9 cellular contexts compared by ENCODE assay signal in the genomic region with DNA sequence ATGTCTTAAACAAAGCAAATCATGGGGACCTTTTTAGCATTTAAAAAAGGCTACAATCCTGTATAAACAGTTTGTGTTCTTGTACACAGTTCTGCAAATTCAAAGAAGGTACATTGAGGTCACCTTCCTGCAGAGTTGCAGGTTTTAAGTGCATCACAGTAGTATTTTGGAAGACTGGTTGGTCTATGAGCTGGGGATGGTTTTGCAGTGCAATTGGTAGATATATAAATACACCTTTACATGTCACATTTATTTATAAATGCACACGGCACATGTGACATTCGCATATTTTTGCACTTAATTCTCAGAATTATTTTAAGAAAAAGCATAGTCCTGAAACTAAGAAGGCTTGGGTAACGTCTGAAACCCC. TPM values are rescaled to one million over a fixed set of nuclear protein-coding genes. Genes with fewer than 3 reads are reported as not detected.
DNase-seq lines count a peak whose midpoint lies in the region; ATAC-seq, FAIRE-seq and TF ChIP-seq lines count a peak whose summit lies in the region.
"Had no signal": no experiment of that assay in that cellular context is flagged by ENCODE, and none has a peak within 500 bp of the region (broad histone marks: within the 10 kb centered on the region; RNA-seq: fewer than 3 reads in every experiment).

No MANE protein-coding gene starts in this region.

- peaks cover 2% of the 10 kb centered on the region for H3K4me1 Mint-ChIP-seq in astrocyte (ENCODE audit: low read depth, unreplicated experiment)

- ATAC-seq in left ventricle myocardium superior, result no peak
- ATAC-seq in aorta (ENCODE audit: low FRiP score), result no peak
- ATAC-seq in HG02678 (IDR thresholded peaks at IDR 0.05; ENCODE audit: unreplicated experiment), result no peak
- no peak for ATAC-seq in HG03342 (IDR thresholded peaks at IDR 0.05; ENCODE audit: unreplicated experiment)

- H3K27me3 ChIP-seq in right atrium auricular region, result peaks cover 0 to 5% of the 10 kb centered on the region in 2 donors
- peaks cover 2% of the 10 kb centered on the region for H3K27me3 ChIP-seq in astrocyte (ENCODE audit: insufficient read depth, low read length)
- no peaks in the 10 kb centered on the region for H3K27me3 ChIP-seq in muscle layer of colon (ENCODE audit: control insufficient read depth in 1 of 2, insufficient read depth in 2 of 2, low read length in 2 of 2)
- no peaks in the 10 kb centered on the region for H3K27me3 ChIP-seq in aorta (ENCODE audit: control insufficient read depth in 1 of 2, insufficient read depth in 2 of 2, low read length in 1 of 2)

- H3K36me3 ChIP-seq in right atrium auricular region, result peaks cover 10% of the 10 kb centered on the region
- H3K36me3 ChIP-seq in astrocyte (ENCODE audit: insufficient read depth, low read length), result no peaks in the 10 kb centered on the region
- H3K36me3 ChIP-seq in muscle layer of colon (ENCODE audit: insufficient read depth, low read length), result peaks cover 20% of the 10 kb centered on the region
- H3K36me3 ChIP-seq in aorta (ENCODE audit: control insufficient read depth in 1 of 2, insufficient read depth in 2 of 2, low read length in 1 of 2), result no peaks in the 10 kb centered on the region

- H4K20me1 ChIP-seq in astrocyte (ENCODE audit: insufficient read depth, low read length), result peaks cover 22% of the 10 kb centered on the region

- H2AFZ ChIP-seq in astrocyte (ENCODE audit: low read depth, low read length), result peak overlapping the region; percentile 64

- H3K27me3 Mint-ChIP-seq in astrocyte (ENCODE audit: low read depth, unreplicated experiment), result peaks cover 2% of the 10 kb centered on the region

- H3K9ac ChIP-seq in astrocyte (ENCODE audit: low read length), result peak overlapping the region; percentile 88
- no peak overlapping the region for H3K9ac ChIP-seq in muscle layer of colon (ENCODE audit: low read length)

- intact Hi-C loops in left ventricle myocardium superior (cut with micrococcal nuclease) (loop anchor here (10.0 kb wide), 1 partner anchor 85 kb away; no protein-coding TSS in a partner anchor), aorta (cut with DNase I) (loop anchor here (5.0 kb wide), 5 partner anchors 42 to 192 kb away; partner anchors contain the start of gene STUM (in 1 of the 2))

- 5 to 8% methylated on average over 3 of the region's 3 CpGs for WGBS in aorta, 2 donors

- no peak for FAIRE-seq in astrocyte (lab: Jason Lieb, UNC)
- FAIRE-seq: RCC 7860 had no signal

- H3K4me3 ChIP-seq in right atrium auricular region (peak overlapping the region in 1 of 2 donors; percentile 80), astrocyte (ENCODE audit: insufficient read depth, low read depth, low read length) (no peak overlapping the region), muscle layer of colon (ENCODE audit: low read depth in 1 of 2, low read length in 2 of 2) (peak overlapping the region in 1 of 2 donors; percentile 92), aorta (ENCODE audit: low read length in 2 of 2) (peak overlapping the region; percentile 16 to 69)

- peak overlapping the region; percentile 100 for H3K4me2 ChIP-seq in astrocyte (ENCODE audit: low read length)

- DNase-seq in right atrium auricular region (ENCODE audit: low spot score) (no peak), left ventricle myocardium superior (no peak), astrocyte (ENCODE audit: low read depth) (no peak), aorta (no peak), NCI-H1694 treated with DMSO at 0.1 percent for 48 hours (lab: John Stamatoyannopoulos, UW) (no peak)

- H3K9me3 Mint-ChIP-seq in astrocyte (ENCODE audit: unreplicated experiment), result no peaks in the 10 kb centered on the region

- H3K27ac Mint-ChIP-seq in astrocyte (ENCODE audit: unreplicated experiment), result no peak overlapping the region

- no peak overlapping the region for H3K4me3 Mint-ChIP-seq in astrocyte (ENCODE audit: unreplicated experiment)

- peaks cover 12% of the 10 kb centered on the region for H3K79me2 ChIP-seq in astrocyte (ENCODE audit: insufficient read depth, low read length)

- H3K9me3 ChIP-seq in right atrium auricular region (peaks cover 0 to 7% of the 10 kb centered on the region in 2 donors), astrocyte (ENCODE audit: insufficient read depth, low read depth, low read length) (no peaks in the 10 kb centered on the region), muscle layer of colon (ENCODE audit: low read length) (no peaks in the 10 kb centered on the region), aorta (ENCODE audit: control insufficient read depth, low read length) (no peaks in the 10 kb centered on the region)

- H3K27ac ChIP-seq in right atrium auricular region (peak overlapping the region; percentile 82 to 87), astrocyte (ENCODE audit: low read depth, low read length) (no peak overlapping the region), muscle layer of colon (ENCODE audit: low read depth, low read length) (peak overlapping the region; percentile 98), aorta (ENCODE audit: low read depth in 1 of 2, low read length in 2 of 2) (no peak overlapping the region)

- no peaks in the 10 kb centered on the region for H3K36me3 Mint-ChIP-seq in astrocyte (ENCODE audit: low read depth, unreplicated experiment)

- TF ChIP-seq CTCF in right atrium auricular region (IDR thresholded peaks at IDR 0.05), result no peak
- TF ChIP-seq CTCF in astrocyte (IDR thresholded peaks at IDR 0.05; ENCODE audit: insufficient read depth, low read depth, low read length), result no peak

- H3K4me1 ChIP-seq in right atrium auricular region (peaks cover 0 to 28% of the 10 kb centered on the region in 2 donors), astrocyte (ENCODE audit: insufficient read depth, low read length) (peaks cover 13% of the 10 kb centered on the region), muscle layer of colon (ENCODE audit: insufficient read depth, low read length) (peaks cover 31% of the 10 kb centered on the region), aorta (ENCODE audit: control insufficient read depth in 1 of 2, insufficient read depth in 2 of 2, low read length in 2 of 2) (no peaks in the 10 kb centered on the region)

RNA-seq across cellular contexts. Expression of gene ITPKB, which starts 0.6 kb away (rescaled TPM):
- total RNA-seq in right atrium auricular region (10 to 100 TPM; 10.8 to 11.0 TPM), left ventricle myocardium superior (19.5 TPM), astrocyte (10.5 and 10.9 TPM in 2 replicates), aorta (10 to 100 TPM; 16.8 to 31.8 TPM)
- 1 to 10 TPM; 2.1 to 6.6 TPM for polyA plus RNA-seq in aorta

Comparison
In these comparisons a context has a peak if more than half of its experiments do, and no peak if none do; other contexts are left out.
1. H3K27ac ChIP-seq: peak in right atrium auricular region (2 of 2) and muscle layer of colon (single experiment); none in astrocyte (single experiment) and aorta (0 of 2).